8 cellular contexts compared by ENCODE assay signal in the genomic region with DNA sequence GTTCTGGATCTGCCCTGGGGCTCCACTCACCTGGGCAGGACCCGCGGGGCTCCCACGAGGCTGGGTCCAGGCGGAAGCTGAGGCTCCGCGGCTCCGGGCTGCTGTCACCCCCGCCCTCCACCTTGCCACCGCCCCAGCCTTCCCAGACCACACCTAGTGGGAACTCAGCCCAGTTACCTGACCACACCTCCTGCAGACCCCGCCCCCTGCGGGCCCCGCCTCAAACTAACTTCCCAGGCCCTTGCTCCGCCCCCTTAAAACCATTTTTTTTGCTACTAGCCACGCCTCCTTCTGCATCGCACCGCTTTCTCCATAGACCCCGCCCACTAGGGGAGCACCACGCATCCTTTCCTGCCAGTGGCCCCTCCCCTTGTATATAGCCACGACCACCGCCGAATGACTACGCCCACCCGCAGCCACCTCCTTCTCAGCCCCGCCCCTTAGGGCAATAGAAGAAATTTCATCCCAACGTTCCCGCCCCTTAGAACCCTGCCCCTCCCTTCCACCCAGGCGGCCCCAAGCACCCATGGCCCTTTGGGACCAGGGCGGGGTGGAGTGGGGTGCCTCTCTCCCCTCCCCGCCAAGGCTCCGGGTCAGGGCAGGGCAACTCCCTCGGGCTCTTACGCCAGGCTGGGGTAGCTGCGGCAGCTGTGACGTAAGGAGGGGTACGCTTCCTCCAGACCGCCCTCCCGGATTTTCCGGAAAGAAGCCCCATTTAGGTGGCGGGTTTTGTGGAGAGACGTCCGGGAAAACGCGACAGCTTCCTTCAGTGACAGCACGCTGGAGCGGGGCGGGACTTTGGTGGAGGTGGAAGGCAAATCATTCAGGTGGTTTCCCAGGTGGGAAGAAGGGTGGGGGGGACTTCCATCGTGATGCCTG. TPM values are rescaled to one million over a fixed set of nuclear protein-coding genes. Genes with fewer than 3 reads are reported as not detected.
DNase-seq lines count a peak whose midpoint lies in the region; ATAC-seq and TF ChIP-seq lines count a peak whose summit lies in the region.

SH2D3A (minus strand) TSS at position 79 of the 879 bp plus-strand sequence. CDS start 3,687 bp downstream, outside the sequence.

- BruUV-seq in HCT116 (replicated peaks; lab: Mats Ljungman, UMichigan): no TSS peak

- peak within 1 kb of the TSS; percentile 95 for H3K4me2 ChIP-seq in HCT116 (ENCODE audit: low read length)

- H3K4me3 ChIP-seq in GM08714 (ENCODE audit: low read length) (peak within 1 kb of the TSS; percentile 70), HCT116 (replicated peaks in 1 of 2; ENCODE audit: low read depth in 1 of 2, low read length in 2 of 2) (peak within 1 kb of the TSS; percentile 71 to 96), ascending aorta (peak within 1 kb of the TSS; percentile 27 to 43)

- H3K9me2 ChIP-seq in HCT116 (ENCODE audit: insufficient read depth): no peaks in the 10 kb centered on the region

- no peak for TF ChIP-seq POLR2A in HCT116 (IDR thresholded peaks at IDR 0.05; ENCODE audit: borderline replicate concordance, extremely low read depth, insufficient read depth, insufficient read length)

- intact Hi-C loops in HCT116 (cut with micrococcal nuclease): loop anchor here (1.0 to 2.0 kb wide), 4 partner anchors 28 to 95 kb away; partner anchors contain the start of gene TRIP10
- intact Hi-C loops in ascending aorta (cut with DNase I): no loop called here

- H3K9me3 ChIP-seq in HCT116 (ENCODE audit: control insufficient read depth in 1 of 2, insufficient read depth in 1 of 2, low read depth in 1 of 2, low read length in 2 of 2) (no peaks in the 10 kb centered on the region), ascending aorta (no peaks in the 10 kb centered on the region)

- H3K36me3 ChIP-seq in HCT116 (ENCODE audit: control insufficient read depth in 1 of 2, insufficient read depth in 2 of 2, low read length in 2 of 2): peaks cover 2 to 7% of the 10 kb centered on the region in 2 experiments; a peak in 2 of 4 replicates
- H3K36me3 ChIP-seq in ascending aorta: no peaks in the 10 kb centered on the region

- H3K27ac ChIP-seq in HCT116 (ENCODE audit: low read depth, low read length) (peak within 1 kb of the TSS; percentile 93), ascending aorta (no peak within 1 kb of the TSS)

- H3K79me2 ChIP-seq in HCT116 (ENCODE audit: insufficient read depth, low read length): peaks cover 47% of the 10 kb centered on the region

- peak within 1 kb of the TSS; percentile 38 for H2AFZ ChIP-seq in HCT116 (ENCODE audit: low read depth, low read length, poor library complexity, severe bottlenecking)

- RAD21 ChIA-PET in HCT116 (lab: Charles Lee; ENCODE audit: low non-redundant PET in 1 of 2, low total read pairs in 2 of 2, uncharacterized antibody in 2 of 2, unreplicated experiment in 2 of 2): interaction anchor here (0.6 to 1.3 kb wide), 4 partner anchors 12 to 61 kb away, joined by 3 to 6 read pairs (median 4); partner anchors contain the start of gene GPR108 (in 1 of the 2)

- H3K4me1 ChIP-seq in HCT116 (ENCODE audit: control insufficient read depth in 1 of 2, insufficient read depth in 2 of 2, low read length in 2 of 2) (peaks cover 24 to 50% of the 10 kb centered on the region in 2 experiments), ascending aorta (peaks cover 0 to 5% of the 10 kb centered on the region in 2 donors)

- peak within 1 kb of the TSS; percentile 77 for H3K9ac ChIP-seq in HCT116 (ENCODE audit: low read length)

- peak; percentile 96 for DNase-seq in HCT116 (ENCODE audit: low read depth, low spot score)
- peak; percentile 87 for DNase-seq in MV-4-11 (lab: John Stamatoyannopoulos, UW)
- peak; percentile 86 to 98 (median 91) for DNase-seq in T-helper 2 cell
- peak; percentile 24 to 78 for DNase-seq in ascending aorta (ENCODE audit: low spot score in 2 of 2)
- peak; percentile 27 for DNase-seq in inferior parietal cortex (ENCODE audit: extremely low spot score)
- DNase-seq in stimulated activated CD4-positive, alpha-beta T cell treated with anti-CD3 and anti-CD28 coated beads, Interleukin-2, amount 100 ng/mL, for 24 hours: peak; percentile 94 to 95
- no peak for DNase-seq in NCI-H524 treated with DMSO at 0.1 percent for 48 hours (lab: John Stamatoyannopoulos, UW)

- ATAC-seq in HCT116: peak; percentile 81

- CTCF ChIA-PET in HCT116 (lab: Charles Lee): interaction anchor here (0.9 to 1.8 kb wide), 3 partner anchors 29 to 94 kb away, joined by 3 to 6 read pairs (median 3); no protein-coding TSS in a partner anchor

- no peaks in the 10 kb centered on the region for H3K27me3 ChIP-seq in HCT116 (ENCODE audit: insufficient read depth, low read length)
- H3K27me3 ChIP-seq in ascending aorta: no peaks in the 10 kb centered on the region

- TF ChIP-seq CTCF in HCT116 (IDR thresholded peaks at IDR 0.05 in 2 of 3, conservative IDR thresholded peaks at IDR 0.05 in 1 of 3; ENCODE audit: borderline replicate concordance in 1 of 3, insufficient read depth in 1 of 3, low read depth in 2 of 3, low read length in 2 of 3) (0 out of 6 replicates have a peak, but pooled peaks of 1 of the 3 experiments have one; percentile 0), ascending aorta (IDR thresholded peaks at IDR 0.05) (no peak)

- POLR2A ChIA-PET in HCT116 (lab: Charles Lee): interaction anchor here (0.6 to 1.9 kb wide), 5 partner anchors 14 to 39 kb away, joined by 3 to 6 read pairs (median 3); partner anchors contain the start of gene GPR108

- no peak for TF ChIP-seq RAD21 in HCT116 (IDR thresholded peaks at IDR 0.05; ENCODE audit: low read depth)

- no peaks in the 10 kb centered on the region for H4K20me1 ChIP-seq in HCT116 (ENCODE audit: insufficient read depth)

TF ChIP-seq in HCT116, 20 proteins besides CTCF, POLR2A, EP300 and RAD21:
- TF ChIP-seq, protein P1, sequence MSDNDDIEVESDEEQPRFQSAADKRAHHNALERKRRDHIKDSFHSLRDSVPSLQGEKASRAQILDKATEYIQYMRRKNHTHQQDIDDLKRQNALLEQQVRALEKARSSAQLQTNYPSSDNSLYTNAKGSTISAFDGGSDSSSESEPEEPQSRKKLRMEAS (IDR thresholded peaks at IDR 0.05): peak; percentile 66; the same call in 1 of the 2 replicates
- TF ChIP-seq TCF7L2 (IDR thresholded peaks at IDR 0.05; ENCODE audit: borderline replicate concordance, extremely low read depth, insufficient read depth, insufficient read length) (no peak), POLR2AphosphoS5 (IDR thresholded peaks at IDR 0.05; ENCODE audit: low read depth, low read length) (peak; percentile 89), SRF (IDR thresholded peaks at IDR 0.05; ENCODE audit: low read depth) (no peak; the same call in 1 of the 2 replicates), SP1 (IDR thresholded peaks at IDR 0.05; ENCODE audit: low read depth) (peak; percentile 36; the same call in 1 of the 2 replicates), EZH2 (IDR thresholded peaks at IDR 0.05) (no peak)

RNA-seq across cellular contexts. Expression of gene SH2D3A, which starts in this region (rescaled TPM):
- total RNA-seq in HCT116 (2021; ENCODE audit: unreplicated experiment) (75.7 TPM), ascending aorta (not detected)
- polyA plus RNA-seq in HCT116 (2012): 57.7 and 67.0 TPM in 2 replicates

Comparison
In these comparisons a context has a peak if more than half of its experiments do, and no peak if none do; other contexts are left out.
1. RNA of gene SH2D3A (total RNA-seq): 75.7 TPM in HCT116 (single experiment); not detected in ascending aorta (single experiment); every median in the first group is over 10 times any median in the second.
2. Peak in DNase-seq and H3K4me3 ChIP-seq in ascending aorta; RNA of the gene not detected or under 1 TPM.
3. Peak in every context shown above with its lines, with median percentiles within 50 percentile points of each other: H3K4me3 ChIP-seq.